Comparison of ENCODE assay signal across 38 cellular contexts in genomic region chr11:33294224-33294623, GRCh38.
"Had no signal": no experiment of that assay in that cellular context is flagged by ENCODE, and none has a peak within 500 bp of the region (broad histone marks: within the 10 kb centered on the region; RNA-seq: fewer than 3 reads in every experiment).

No MANE protein-coding gene starts in this region.

- DNase-seq: activated B cell treated with CpG ODN at 0.5 μM for 24 hours; activated CD4-positive, alpha-beta memory T cell treated with anti-CD3 and anti-CD28 coated beads for 36 hours; activated CD4-positive, alpha-beta T cell treated with anti-CD3 and anti-CD28 coated beads for 4 hours; activated CD4-positive, alpha-beta T cell treated with anti-CD3 and anti-CD28 coated beads, Interleukin-2, amount 10 ng/mL, durations not matched to agents 24 days and 14 days; activated CD4-positive, alpha-beta T cell treated with anti-CD3 and anti-CD28 coated beads, Interleukin-2, amount 50 U/mL, for 1 hour; activated CD4-positive, alpha-beta T cell treated with anti-CD3 and anti-CD28 coated beads, Interleukin-2, amount 50 U/mL, for 4 hours; activated CD4-positive, CD25-positive, alpha-beta regulatory T cell treated with anti-CD3 and anti-CD28 coated beads, Interleukin-2, amount 50 U/mL, for 72 hours; activated CD8-positive, alpha-beta memory T cell treated with anti-CD3 and anti-CD28 coated beads, Interleukin-2, amount 50 U/mL, for 4 hours; activated CD8-positive, alpha-beta T cell treated with anti-CD3 and anti-CD28 coated beads for 36 hours; activated effector memory CD4-positive, alpha-beta T cell treated with anti-CD3 and anti-CD28 coated beads, Interleukin-2, amount 50 U/mL, for 16 hours; activated gamma-delta T cell treated with Interleukin-2 at 50 U/mL for 16 hours; activated naive CD4-positive, alpha-beta T cell; activated naive CD4-positive, alpha-beta T cell treated with anti-CD3 and anti-CD28 coated beads for 36 hours; activated naive CD4-positive, alpha-beta T cell treated with anti-CD3 and anti-CD28 coated beads, Interleukin-2, amount 50 U/mL, for 16 hours; activated naive CD8-positive, alpha-beta T cell treated with anti-CD3 and anti-CD28 coated beads for 36 hours; activated T-cell treated with anti-CD3 and anti-CD28 coated beads for 4 hours; activated T-cell treated with anti-CD3 and anti-CD28 coated beads, Interleukin-2, amount 50 U/mL, for 1 hour; activated T-cell treated with anti-CD3 and anti-CD28 coated beads, Interleukin-2, amount 50 U/mL, for 4 hours; activated T-cell treated with anti-CD3 and anti-CD28 coated beads, Interleukin-2, amount 50 U/mL, for 72 hours; adrenal gland; amniotic stem cell; aorta; body of pancreas; brain microvascular endothelial cell; caudate nucleus; cerebellar nuclear complex; T-cell; T-helper 2 cell; T-helper 9 cell had no signal

- H3K27ac ChIP-seq: adrenal gland, body of pancreas, brain microvascular endothelial cell, breast epithelium, VCaP had no signal

- H3K36me3 ChIP-seq: adrenal gland, brain microvascular endothelial cell, breast epithelium had no signal

- ATAC-seq: activated CD8-positive, alpha-beta T cell treated with anti-CD3 and anti-CD28 coated beads for 36 hours; activated naive CD4-positive, alpha-beta T cell treated with anti-CD3 and anti-CD28 coated beads, Interleukin-2, amount 50 U/mL, for 72 hours; activated T-cell treated with anti-CD3 and anti-CD28 coated beads, Interleukin-2, amount 50 U/mL, for 4 hours; activated T-cell treated with anti-CD3 and anti-CD28 coated beads, Interleukin-2, amount 50 U/mL, for 72 hours; activated T-helper 17 cell treated with anti-CD3 and anti-CD28 coated beads, Interleukin-2, amount 50 U/mL, for 72 hours; body of pancreas; T-cell had no signal

- H3K4me3 ChIP-seq: adrenal gland, body of pancreas, breast epithelium had no signal

- H3K4me3 Mint-ChIP-seq: activated B cell treated with CpG ODN at 0.5 μM for 24 hours; activated CD4-positive, alpha-beta memory T cell treated with anti-CD3 and anti-CD28 coated beads for 36 hours; activated CD4-positive, alpha-beta T cell treated with anti-CD3 and anti-CD28 coated beads, Interleukin-2, amount 10 ng/mL, durations not matched to agents 24 days and 14 days; activated CD8-positive, alpha-beta T cell treated with anti-CD3 and anti-CD28 coated beads for 36 hours; activated naive CD4-positive, alpha-beta T cell treated with anti-CD3 and anti-CD28 coated beads for 36 hours; activated naive CD8-positive, alpha-beta T cell treated with anti-CD3 and anti-CD28 coated beads for 36 hours; activated T-cell treated with anti-CD3 and anti-CD28 coated beads, Interleukin-2, amount 50 U/mL, for 4 hours; activated T-cell treated with anti-CD3 and anti-CD28 coated beads, Interleukin-2, amount 50 U/mL, for 72 hours; activated T-helper 1 cell treated with anti-CD3 and anti-CD28 coated beads, Interleukin-12 subunit alpha, Interleukin-12 subunit beta, Interleukin-2, Interleukin-4 antibody, amounts not matched to agents 30 ng/mL and 10 ng/mL and 1 ng/mL, durations not matched to agents 14 hours and 24 hours and 36 hours; activated T-helper 17 cell treated with anti-CD3 and anti-CD28 coated beads, Interleukin-2, amount 50 U/mL, for 72 hours; central memory CD8-positive, alpha-beta T cell; T-cell; T-helper 2 cell treated with Interferon-gamma antibody and Interleukin-4, amounts not matched to agents 5 μg/mL and 100 μg/mL, for 36 hours had no signal

- H3K9me3 ChIP-seq: adrenal gland, body of pancreas, breast epithelium had no signal

- H3K4me1 ChIP-seq: breast epithelium had no signal

- H3K27me3 Mint-ChIP-seq: activated B cell treated with CpG ODN at 0.5 μM for 24 hours; activated CD4-positive, alpha-beta memory T cell treated with anti-CD3 and anti-CD28 coated beads for 36 hours; activated CD4-positive, alpha-beta T cell treated with anti-CD3 and anti-CD28 coated beads, Interleukin-2, amount 10 ng/mL, durations not matched to agents 24 days and 14 days; activated CD8-positive, alpha-beta T cell treated with anti-CD3 and anti-CD28 coated beads for 36 hours; activated naive CD8-positive, alpha-beta T cell treated with anti-CD3 and anti-CD28 coated beads for 36 hours; activated T-helper 17 cell treated with anti-CD3 and anti-CD28 coated beads, Interleukin-2, amount 50 U/mL, for 72 hours; central memory CD8-positive, alpha-beta T cell; T-cell had no signal

- H3K27me3 ChIP-seq: adrenal gland, body of pancreas, brain microvascular endothelial cell, breast epithelium had no signal

- H3K27ac Mint-ChIP-seq: activated B cell treated with CpG ODN at 0.5 μM for 24 hours; activated CD4-positive, alpha-beta memory T cell treated with anti-CD3 and anti-CD28 coated beads for 36 hours; activated CD4-positive, alpha-beta T cell treated with anti-CD3 and anti-CD28 coated beads, Interleukin-2, amount 10 ng/mL, durations not matched to agents 24 days and 14 days; activated CD8-positive, alpha-beta T cell treated with anti-CD3 and anti-CD28 coated beads for 36 hours; activated naive CD4-positive, alpha-beta T cell treated with anti-CD3 and anti-CD28 coated beads for 36 hours; activated naive CD4-positive, alpha-beta T cell treated with anti-CD3 and anti-CD28 coated beads, Interleukin-2, amount 50 U/mL, for 72 hours; activated naive CD8-positive, alpha-beta T cell treated with anti-CD3 and anti-CD28 coated beads for 36 hours; activated T-cell treated with anti-CD3 and anti-CD28 coated beads, Interleukin-2, amount 50 U/mL, for 72 hours; activated T-helper 1 cell treated with anti-CD3 and anti-CD28 coated beads, Interleukin-12 subunit alpha, Interleukin-12 subunit beta, Interleukin-2, Interleukin-4 antibody, amounts not matched to agents 30 ng/mL and 10 ng/mL and 1 ng/mL, durations not matched to agents 14 hours and 24 hours and 36 hours; activated T-helper 17 cell treated with anti-CD3 and anti-CD28 coated beads, Interleukin-2, amount 50 U/mL, for 72 hours; T-cell; T-helper 2 cell treated with Interferon-gamma antibody and Interleukin-4, amounts not matched to agents 5 μg/mL and 100 μg/mL, for 36 hours had no signal

- FAIRE-seq: astrocyte, TTC549 had no signal
